1 cellular context compared by ENCODE assay signal in the genomic region with DNA sequence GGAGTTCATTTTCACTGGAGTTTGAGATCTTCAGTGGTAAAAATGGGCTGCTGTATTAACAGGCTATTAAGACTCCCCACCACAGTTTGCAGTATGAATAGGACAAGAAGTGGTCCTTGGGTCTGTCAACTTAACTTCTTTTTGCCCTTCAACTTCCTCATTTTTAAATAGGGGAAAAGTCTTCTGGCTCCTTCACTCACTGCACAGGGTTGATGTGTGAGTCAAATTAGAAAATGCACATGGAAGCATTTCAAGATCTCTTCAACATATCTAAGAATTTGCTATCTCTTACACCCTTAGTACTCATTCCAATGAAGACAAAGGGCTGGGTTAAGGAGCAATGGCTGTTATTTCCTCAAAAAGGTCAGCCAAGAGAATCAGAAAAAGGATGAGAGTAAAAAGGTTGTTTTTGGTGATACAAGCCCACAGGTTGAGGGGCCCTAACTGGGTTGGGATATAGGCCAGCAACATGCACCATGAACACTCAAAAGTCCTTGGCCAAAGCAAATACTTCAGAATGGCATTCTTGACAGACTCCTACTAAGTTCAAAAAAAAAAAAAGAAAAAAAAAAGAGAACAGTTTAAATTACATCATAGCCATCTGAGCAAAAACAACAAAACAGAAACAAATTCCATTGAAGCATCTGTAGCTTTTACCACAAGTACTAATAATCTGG.
TF ChIP-seq lines count a peak whose summit lies in the region.

No MANE protein-coding gene starts in this region.

TF ChIP-seq in GM23338, 12 proteins besides CTCF, POLR2A, EP300 and RAD21:
- TF ChIP-seq, protein P1, sequence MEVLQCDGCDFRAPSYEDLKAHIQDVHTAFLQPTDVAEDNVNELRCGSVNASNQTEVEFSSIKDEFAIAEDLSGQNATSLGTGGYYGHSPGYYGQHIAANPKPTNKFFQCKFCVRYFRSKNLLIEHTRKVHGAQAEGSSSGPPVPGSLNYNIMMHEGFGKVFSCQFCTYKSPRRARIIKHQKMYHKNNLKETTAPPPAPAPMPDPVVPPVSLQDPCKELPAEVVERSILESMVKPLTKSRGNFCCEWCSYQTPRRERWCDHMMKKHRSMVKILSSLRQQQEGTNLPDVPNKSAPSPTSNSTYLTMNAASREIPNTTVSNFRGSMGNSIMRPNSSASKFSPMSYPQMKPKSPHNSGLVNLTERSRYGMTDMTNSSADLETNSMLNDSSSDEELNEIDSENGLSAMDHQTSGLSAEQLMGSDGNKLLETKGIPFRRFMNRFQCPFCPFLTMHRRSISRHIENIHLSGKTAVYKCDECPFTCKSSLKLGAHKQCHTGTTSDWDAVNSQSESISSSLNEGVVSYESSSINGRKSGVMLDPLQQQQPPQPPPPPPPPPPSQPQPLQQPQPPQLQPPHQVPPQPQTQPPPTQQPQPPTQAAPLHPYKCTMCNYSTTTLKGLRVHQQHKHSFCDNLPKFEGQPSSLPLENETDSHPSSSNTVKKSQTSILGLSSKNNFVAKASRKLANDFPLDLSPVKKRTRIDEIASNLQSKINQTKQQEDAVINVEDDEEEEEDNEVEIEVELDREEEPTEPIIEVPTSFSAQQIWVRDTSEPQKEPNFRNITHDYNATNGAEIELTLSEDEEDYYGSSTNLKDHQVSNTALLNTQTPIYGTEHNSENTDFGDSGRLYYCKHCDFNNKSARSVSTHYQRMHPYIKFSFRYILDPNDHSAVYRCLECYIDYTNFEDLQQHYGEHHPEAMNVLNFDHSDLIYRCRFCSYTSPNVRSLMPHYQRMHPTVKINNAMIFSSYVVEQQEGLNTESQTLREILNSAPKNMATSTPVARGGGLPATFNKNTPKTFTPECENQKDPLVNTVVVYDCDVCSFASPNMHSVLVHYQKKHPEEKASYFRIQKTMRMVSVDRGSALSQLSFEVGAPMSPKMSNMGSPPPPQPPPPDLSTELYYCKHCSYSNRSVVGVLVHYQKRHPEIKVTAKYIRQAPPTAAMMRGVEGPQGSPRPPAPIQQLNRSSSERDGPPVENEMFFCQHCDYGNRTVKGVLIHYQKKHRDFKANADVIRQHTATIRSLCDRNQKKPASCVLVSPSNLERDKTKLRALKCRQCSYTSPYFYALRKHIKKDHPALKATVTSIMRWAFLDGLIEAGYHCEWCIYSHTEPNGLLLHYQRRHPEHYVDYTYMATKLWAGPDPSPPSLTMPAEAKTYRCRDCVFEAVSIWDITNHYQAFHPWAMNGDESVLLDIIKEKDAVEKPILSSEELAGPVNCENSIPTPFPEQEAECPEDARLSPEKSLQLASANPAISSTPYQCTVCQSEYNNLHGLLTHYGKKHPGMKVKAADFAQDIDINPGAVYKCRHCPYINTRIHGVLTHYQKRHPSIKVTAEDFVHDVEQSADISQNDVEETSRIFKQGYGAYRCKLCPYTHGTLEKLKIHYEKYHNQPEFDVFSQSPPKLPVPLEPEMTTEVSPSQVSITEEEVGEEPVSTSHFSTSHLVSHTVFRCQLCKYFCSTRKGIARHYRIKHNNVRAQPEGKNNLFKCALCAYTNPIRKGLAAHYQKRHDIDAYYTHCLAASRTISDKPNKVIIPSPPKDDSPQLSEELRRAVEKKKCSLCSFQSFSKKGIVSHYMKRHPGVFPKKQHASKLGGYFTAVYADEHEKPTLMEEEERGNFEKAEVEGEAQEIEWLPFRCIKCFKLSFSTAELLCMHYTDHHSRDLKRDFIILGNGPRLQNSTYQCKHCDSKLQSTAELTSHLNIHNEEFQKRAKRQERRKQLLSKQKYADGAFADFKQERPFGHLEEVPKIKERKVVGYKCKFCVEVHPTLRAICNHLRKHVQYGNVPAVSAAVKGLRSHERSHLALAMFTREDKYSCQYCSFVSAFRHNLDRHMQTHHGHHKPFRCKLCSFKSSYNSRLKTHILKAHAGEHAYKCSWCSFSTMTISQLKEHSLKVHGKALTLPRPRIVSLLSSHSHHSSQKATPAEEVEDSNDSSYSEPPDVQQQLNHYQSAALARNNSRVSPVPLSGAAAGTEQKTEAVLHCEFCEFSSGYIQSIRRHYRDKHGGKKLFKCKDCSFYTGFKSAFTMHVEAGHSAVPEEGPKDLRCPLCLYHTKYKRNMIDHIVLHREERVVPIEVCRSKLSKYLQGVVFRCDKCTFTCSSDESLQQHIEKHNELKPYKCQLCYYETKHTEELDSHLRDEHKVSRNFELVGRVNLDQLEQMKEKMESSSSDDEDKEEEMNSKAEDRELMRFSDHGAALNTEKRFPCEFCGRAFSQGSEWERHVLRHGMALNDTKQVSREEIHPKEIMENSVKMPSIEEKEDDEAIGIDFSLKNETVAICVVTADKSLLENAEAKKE (CRISPR knock-in tag; IDR thresholded peaks at IDR 0.05): no peak
- no peak for TF ChIP-seq CREB1 (CRISPR knock-in tag; IDR thresholded peaks at IDR 0.05; ENCODE audit: low read depth)
